22 cellular contexts compared by ENCODE assay signal in genomic region chr5:35115920-35116319, GRCh38.
"Had no signal": no experiment of that assay in that cellular context is flagged by ENCODE, and none has a peak within 500 bp of the region (broad histone marks: within the 10 kb centered on the region; RNA-seq: fewer than 3 reads in every experiment).

No MANE protein-coding gene starts in this region.

- FAIRE-seq: RCC 7860 had no signal

- H3K4me3 ChIP-seq: SJSA1, SK-N-MC had no signal

- H3K27me3 ChIP-seq: SJSA1 had no signal

- H3K9me3 ChIP-seq: SJSA1 had no signal

- H3K27ac ChIP-seq: SJSA1, SK-N-MC had no signal

- DNase-seq: KBM-7, MV-4-11, NCI-H1048, NCI-H1105, NCI-H1417, NCI-H1436 treated with DMSO at 0.1 percent for 48 hours, NCI-H1694, NCI-H187 treated with DMSO at 0.1 percent for 48 hours, NCI-H2081, NCI-H2107, NCI-H226, NCI-H446, NCI-H510A, NCI-H524 treated with DMSO at 0.1 percent for 48 hours, NCI-H69, NCI-H774, Right ventricle myocardium superior, RPMI8226, SIG-M5 had no signal

- H3K36me3 ChIP-seq: SJSA1 had no signal
